ENCODE assay signal across 13 cellular contexts in the genomic region with DNA sequence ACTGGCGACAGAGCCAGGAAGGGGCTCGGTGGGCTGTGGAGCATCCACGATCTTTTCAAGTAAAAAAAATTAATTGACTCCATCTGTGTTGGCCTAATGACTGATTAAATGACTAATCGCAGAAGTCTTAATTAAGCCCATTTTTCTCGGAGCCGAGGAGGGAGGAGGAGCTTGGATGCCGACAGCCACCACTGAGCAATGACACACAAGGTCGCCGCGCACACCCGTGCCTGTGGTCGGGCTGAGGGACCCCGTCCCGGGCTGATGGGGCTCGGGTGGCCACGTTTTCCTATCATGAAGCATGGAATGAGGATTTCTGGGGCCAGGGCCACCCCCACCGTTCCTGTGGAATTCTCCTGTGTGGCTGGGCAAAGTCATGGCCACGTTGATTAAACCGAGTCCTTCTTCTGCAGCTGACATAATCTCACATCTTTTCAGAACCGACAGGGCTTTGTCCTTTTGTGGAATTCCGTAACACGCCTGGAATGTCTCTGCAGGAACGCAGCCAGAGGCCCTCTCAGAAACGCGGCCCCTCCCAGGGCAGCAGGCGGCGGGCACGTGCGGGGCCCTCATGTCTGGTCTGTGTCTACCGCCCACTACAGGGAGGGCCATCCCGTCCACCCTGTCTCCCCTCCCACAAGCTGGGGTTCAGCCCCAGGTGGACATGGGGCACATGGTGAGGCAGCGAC.
A peak's percentile ranks its signal among the peaks of the same experiment; 100 is the strongest.
DNase-seq lines count a peak whose midpoint lies in the region; ATAC-seq and TF ChIP-seq lines count a peak whose summit lies in the region.
"Had no signal": no experiment of that assay in that cellular context is flagged by ENCODE, and none has a peak within 500 bp of the region (broad histone marks: within the 10 kb centered on the region; RNA-seq: fewer than 3 reads in every experiment).

No MANE protein-coding gene starts in this region.

- H3K4me2 ChIP-seq in hepatocyte = peak overlapping the region; percentile 62

- no peaks in the 10 kb centered on the region for H3K9me2 ChIP-seq in hepatocyte (replicated peaks; ENCODE audit: insufficient read depth)

- TF ChIP-seq POLR2A in body of pancreas (IDR thresholded peaks at IDR 0.05) = no peak

- H3K36me3 Mint-ChIP-seq in T-cell = no peaks in the 10 kb centered on the region

- peaks cover 0 to 4% of the 10 kb centered on the region in 2 donors for H3K27me3 Mint-ChIP-seq in T-cell

- H3K4me1 Mint-ChIP-seq in T-cell = peaks cover 0 to 4% (median 0%) of the 10 kb centered on the region in 3 donors

- H3K4me1 ChIP-seq in body of pancreas (peaks cover 6% of the 10 kb centered on the region), hepatocyte (ENCODE audit: insufficient read depth) (peaks cover 22% of the 10 kb centered on the region)

- no peaks in the 10 kb centered on the region for H4K20me1 ChIP-seq in hepatocyte (ENCODE audit: insufficient read depth, poor library complexity, severe bottlenecking)

- no peak overlapping the region for H3K4me3 Mint-ChIP-seq in T-cell

- intact Hi-C loops in body of pancreas (cut with DNase I) = no loop called here

- POLR2A ChIA-PET in T-cell (lab: Charles Lee) = no interaction called here

- H3K9me3 Mint-ChIP-seq in T-cell = no peaks in the 10 kb centered on the region

- no peak overlapping the region for H3K27ac ChIP-seq in body of pancreas
- H3K27ac ChIP-seq in hepatocyte = peak overlapping the region; percentile 93
- H3K27ac ChIP-seq: epithelial cell of prostate, VCaP had no signal

- CTCF ChIA-PET in T-cell (lab: Charles Lee) = no interaction called here

- ATAC-seq in body of pancreas = peak; percentile 61
- ATAC-seq in T-cell (replicated peaks in 1 of 4) = no peak
- no peak for ATAC-seq in HG02884 (IDR thresholded peaks at IDR 0.05; ENCODE audit: unreplicated experiment)
- ATAC-seq: HCT116 had no signal

- 34 to 51% methylated on average over 20 to 32 of the region's 32 CpGs for WGBS in body of pancreas, 2 donors
- WGBS in hepatocyte (ENCODE audit: low lambda C conversion rate, missing lambda C conversion rate) = 64% methylated on average over 30 of the region's 32 CpGs

- H3K27me3 ChIP-seq in body of pancreas (no peaks in the 10 kb centered on the region), hepatocyte (no peaks in the 10 kb centered on the region)

- H3K4me3 ChIP-seq in body of pancreas (no peak overlapping the region), hepatocyte (no peak overlapping the region), skeletal muscle cell (ENCODE audit: low read depth, low read length) (no peak overlapping the region)

- TF ChIP-seq CTCF in body of pancreas (IDR thresholded peaks at IDR 0.05) (no peak), hepatocyte (IDR thresholded peaks at IDR 0.05; ENCODE audit: poor library complexity) (no peak)

- H2AFZ ChIP-seq in hepatocyte = no peak overlapping the region

- H3K27ac Mint-ChIP-seq in T-cell = no peak overlapping the region

- H3K9me3 ChIP-seq in body of pancreas (no peaks in the 10 kb centered on the region), hepatocyte (ENCODE audit: low read depth) (no peaks in the 10 kb centered on the region)
- H3K9me3 ChIP-seq: Caco-2 had no signal

- DNase-seq in Daoy (ENCODE audit: low read depth) (peak; percentile 66), body of pancreas (peak in 3 of 4 donors; percentile 43 to 58 (median 54)), hepatocyte (ENCODE audit: low spot score) (peak; percentile 81), skeletal muscle cell (ENCODE audit: low read depth) (peak; percentile 47), H4 (ENCODE audit: low spot score) (no peak), T-cell (no peak), DMS153 (lab: John Stamatoyannopoulos, UW) (no peak)
- DNase-seq: Caco-2, NCI-H1436 had no signal

- no peaks in the 10 kb centered on the region for H3K79me2 ChIP-seq in hepatocyte

- H3K36me3 ChIP-seq in body of pancreas (replicated peaks in 1 of 2; ENCODE audit: insufficient read depth in 1 of 2, low read depth in 2 of 2) (no peaks in the 10 kb centered on the region), hepatocyte (replicated peaks; ENCODE audit: insufficient read depth, low read depth) (no peaks in the 10 kb centered on the region)

Comparison
In these comparisons a context has a peak if more than half of its experiments do, and no peak if none do; other contexts are left out.
1. DNase-seq: peak in Daoy (single experiment), body of pancreas (3 of 4), hepatocyte (single experiment) and skeletal muscle cell (single experiment); none in H4 (single experiment), T-cell (0 of 34) and DMS153 (single experiment).